ENCODE assay signal across 1 cellular context in genomic region chr17:80812362-80813088, GRCh38.
TF ChIP-seq lines count a peak whose summit lies in the region.

No MANE protein-coding gene starts in this region.

TF ChIP-seq in SK-N-SH, 30 proteins besides CTCF, POLR2A, EP300 and RAD21 (continued from another document):
- TF ChIP-seq REST (IDR thresholded peaks at IDR 0.05; ENCODE audit: low read depth, low read length) (no peak), IRF3 (IDR thresholded peaks at IDR 0.05; ENCODE audit: low read depth, low read length) (no peak), RFX5 (IDR thresholded peaks at IDR 0.05; ENCODE audit: low read length) (no peak), TCF12 (IDR thresholded peaks at IDR 0.05) (no peak), FOSL2 (IDR thresholded peaks at IDR 0.05; ENCODE audit: borderline replicate concordance, low read depth) (no peak), TEAD4 (IDR thresholded peaks at IDR 0.05; ENCODE audit: borderline replicate concordance, insufficient read depth) (no peak), JUND (IDR thresholded peaks at IDR 0.05) (no peak)
- TF ChIP-seq, protein P1, sequence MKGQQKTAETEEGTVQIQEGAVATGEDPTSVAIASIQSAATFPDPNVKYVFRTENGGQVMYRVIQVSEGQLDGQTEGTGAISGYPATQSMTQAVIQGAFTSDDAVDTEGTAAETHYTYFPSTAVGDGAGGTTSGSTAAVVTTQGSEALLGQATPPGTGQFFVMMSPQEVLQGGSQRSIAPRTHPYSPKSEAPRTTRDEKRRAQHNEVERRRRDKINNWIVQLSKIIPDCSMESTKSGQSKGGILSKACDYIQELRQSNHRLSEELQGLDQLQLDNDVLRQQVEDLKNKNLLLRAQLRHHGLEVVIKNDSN (IDR thresholded peaks at IDR 0.05; ENCODE audit: borderline replicate concordance, low read depth): no peak
- TF ChIP-seq, protein P2, sequence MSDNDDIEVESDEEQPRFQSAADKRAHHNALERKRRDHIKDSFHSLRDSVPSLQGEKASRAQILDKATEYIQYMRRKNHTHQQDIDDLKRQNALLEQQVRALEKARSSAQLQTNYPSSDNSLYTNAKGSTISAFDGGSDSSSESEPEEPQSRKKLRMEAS (IDR thresholded peaks at IDR 0.05; ENCODE audit: low read depth): no peak
- TF ChIP-seq, protein P3, sequence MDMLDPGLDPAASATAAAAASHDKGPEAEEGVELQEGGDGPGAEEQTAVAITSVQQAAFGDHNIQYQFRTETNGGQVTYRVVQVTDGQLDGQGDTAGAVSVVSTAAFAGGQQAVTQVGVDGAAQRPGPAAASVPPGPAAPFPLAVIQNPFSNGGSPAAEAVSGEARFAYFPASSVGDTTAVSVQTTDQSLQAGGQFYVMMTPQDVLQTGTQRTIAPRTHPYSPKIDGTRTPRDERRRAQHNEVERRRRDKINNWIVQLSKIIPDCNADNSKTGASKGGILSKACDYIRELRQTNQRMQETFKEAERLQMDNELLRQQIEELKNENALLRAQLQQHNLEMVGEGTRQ (IDR thresholded peaks at IDR 0.05; ENCODE audit: borderline replicate concordance, low read depth, low read length): no peak
